Comparison of ENCODE assay signal across 1 cellular context in genomic region chr6:37788259-37788658, GRCh38.
TF ChIP-seq lines count a peak whose summit lies in the region.

No MANE protein-coding gene starts in this region.

TF ChIP-seq in IMR-90, 13 proteins besides CTCF, POLR2A, EP300 and RAD21 (continued from another document):
- no peak for TF ChIP-seq USF2 (IDR thresholded peaks at IDR 0.05; ENCODE audit: low read depth, low read length)
- no peak for TF ChIP-seq ELK1 (IDR thresholded peaks at IDR 0.05; ENCODE audit: borderline replicate concordance, low read depth, low read length)
